8 cellular contexts compared by ENCODE assay signal in genomic region chr4:109303141-109303499, GRCh38. TPM values are rescaled to one million over a fixed set of nuclear protein-coding genes. Genes with fewer than 3 reads are reported as not detected.
A peak's percentile ranks its signal among the peaks of the same experiment; 100 is the strongest.
DNase-seq lines count a peak whose midpoint lies in the region; ATAC-seq and TF ChIP-seq lines count a peak whose summit lies in the region.

No MANE protein-coding gene starts in this region.

- peak overlapping the region; percentile 83 for H3K56ac ChIP-seq in mesendoderm (ENCODE audit: low read length)

- no peak for TF ChIP-seq CTCF in choroid plexus epithelial cell (conservative IDR thresholded peaks at IDR 0.05; ENCODE audit: low read depth, low read length)

- no peak overlapping the region for H2BK120ac ChIP-seq in mesendoderm (ENCODE audit: low read depth, low read length)

- peaks cover 4% of the 10 kb centered on the region for H3K27me3 ChIP-seq in mesendoderm (ENCODE audit: insufficient read depth, low read length, poor library complexity)

- no peaks in the 10 kb centered on the region for H3K4me1 ChIP-seq in mesendoderm (ENCODE audit: control insufficient read depth, low read depth, low read length)

- no peak for DNase-seq in stimulated activated naive CD8-positive, alpha-beta T cell treated with anti-CD3 and anti-CD28 coated beads, Interleukin-15, Interleukin-2, amounts not matched to agents 100 U/mL and 50 U/mL, for 24 hours
- peak; percentile 15 for DNase-seq in choroid plexus epithelial cell (ENCODE audit: low read depth)
- peak; percentile 88 for DNase-seq in mesendoderm
- no peak for DNase-seq in putamen (ENCODE audit: low spot score)
- DNase-seq in posterior vena cava (ENCODE audit: low spot score): no peak
- no peak for DNase-seq in NCI-H1694 (lab: John Stamatoyannopoulos, UW)
- DNase-seq in stimulated activated CD4-positive, alpha-beta T cell treated with anti-CD3 and anti-CD28 coated beads, Interleukin-15, amount 100 ng/mL, for 24 hours: no peak

- H3K23ac ChIP-seq in mesendoderm (ENCODE audit: low read length): no peak overlapping the region

- no peaks in the 10 kb centered on the region for H3K36me3 Mint-ChIP-seq in stimulated activated naive CD8-positive, alpha-beta T cell treated with anti-CD3 and anti-CD28 coated beads, Interleukin-15, Interleukin-2, amounts not matched to agents 100 ng/mL and 50 ng/mL, for 24 hours (ENCODE audit: low read depth)

- H3K27ac ChIP-seq in mesendoderm (ENCODE audit: low read depth, low read length): peak overlapping the region; percentile 60

- no peaks in the 10 kb centered on the region for H3K79me1 ChIP-seq in mesendoderm (ENCODE audit: low read length)

- intact Hi-C loops in posterior vena cava (cut with DNase I): no loop called here

- H3K9me3 Mint-ChIP-seq in stimulated activated naive CD8-positive, alpha-beta T cell treated with anti-CD3 and anti-CD28 coated beads, Interleukin-15, Interleukin-2, amounts not matched to agents 100 ng/mL and 50 ng/mL, for 24 hours: no peaks in the 10 kb centered on the region

- no peak overlapping the region for H3K27ac Mint-ChIP-seq in stimulated activated naive CD8-positive, alpha-beta T cell treated with anti-CD3 and anti-CD28 coated beads, Interleukin-15, Interleukin-2, amounts not matched to agents 100 ng/mL and 50 ng/mL, for 24 hours

- no peaks in the 10 kb centered on the region for H3K79me2 ChIP-seq in mesendoderm (ENCODE audit: control insufficient read depth, insufficient read depth, low read length)

- no peak overlapping the region for H4K5ac ChIP-seq in mesendoderm (ENCODE audit: low read length)

- H4K8ac ChIP-seq in mesendoderm (ENCODE audit: low read depth, low read length): no peak overlapping the region

- H2BK5ac ChIP-seq in mesendoderm (ENCODE audit: low read length): peak overlapping the region; percentile 39

- H3K4me3 Mint-ChIP-seq in stimulated activated naive CD8-positive, alpha-beta T cell treated with anti-CD3 and anti-CD28 coated beads, Interleukin-15, Interleukin-2, amounts not matched to agents 100 ng/mL and 50 ng/mL, for 24 hours: peak overlapping the region; percentile 77

- ATAC-seq in stimulated activated naive CD8-positive, alpha-beta T cell treated with anti-CD3 and anti-CD28 coated beads, Interleukin-15, Interleukin-2, amounts not matched to agents 100 U/mL and 50 U/mL, for 24 hours: no peak

- H2BK15ac ChIP-seq in mesendoderm (replicated peaks; ENCODE audit: low read depth): no peak overlapping the region

- peak overlapping the region; percentile 61 for H3K9ac ChIP-seq in mesendoderm (ENCODE audit: low read length)

- peaks cover 73% of the 10 kb centered on the region for H3K27me3 Mint-ChIP-seq in stimulated activated naive CD8-positive, alpha-beta T cell treated with anti-CD3 and anti-CD28 coated beads, Interleukin-15, Interleukin-2, amounts not matched to agents 100 ng/mL and 50 ng/mL, for 24 hours

- H3K4me3 ChIP-seq in choroid plexus epithelial cell (ENCODE audit: low read depth, low read length) (peak overlapping the region; percentile 56), mesendoderm (ENCODE audit: low read length) (peak overlapping the region; percentile 39)

- WGBS in mesendoderm (ENCODE audit: extremely low coverage, insufficient coverage, low lambda C conversion rate): no CpG with 5 or more reads among the region's 10 CpGs

- peak overlapping the region; percentile 78 for H3K4me2 ChIP-seq in mesendoderm (ENCODE audit: low read length)

- peak overlapping the region; percentile 52 for H3K18ac ChIP-seq in mesendoderm (ENCODE audit: low read length)

- no peak overlapping the region for H2AK5ac ChIP-seq in mesendoderm (ENCODE audit: low read length)

- H3K4ac ChIP-seq in mesendoderm (ENCODE audit: low read depth, low read length): no peak overlapping the region

- no peaks in the 10 kb centered on the region for H3K36me3 ChIP-seq in mesendoderm (ENCODE audit: control insufficient read depth, insufficient read depth, low read length)

- H3K4me1 Mint-ChIP-seq in stimulated activated naive CD8-positive, alpha-beta T cell treated with anti-CD3 and anti-CD28 coated beads, Interleukin-15, Interleukin-2, amounts not matched to agents 100 ng/mL and 50 ng/mL, for 24 hours (ENCODE audit: low read depth): peaks cover 17% of the 10 kb centered on the region

RNA-seq across cellular contexts. Expression of gene COL25A1, which starts 0.7 kb away (rescaled TPM):
- polyA plus RNA-seq in mesendoderm (2013, experiment 1 of 2): 0.59 TPM
- polyA plus RNA-seq in mesendoderm (2013, experiment 2 of 2): 0.97 TPM
- total RNA-seq in posterior vena cava: 1 to 10 TPM; 1.0 to 1.1 TPM

Comparison
In these comparisons a context has a peak if more than half of its experiments do, and no peak if none do; other contexts are left out.
1. DNase-seq: peak in choroid plexus epithelial cell (single experiment) and mesendoderm (single experiment); none in stimulated activated naive CD8-positive, alpha-beta T cell treated with anti-CD3 and anti-CD28 coated beads, Interleukin-15, Interleukin-2, amounts not matched to agents 100 U/mL and 50 U/mL, for 24 hours (single experiment), putamen (single experiment), posterior vena cava (single experiment), NCI-H1694 (single experiment) and stimulated activated CD4-positive, alpha-beta T cell treated with anti-CD3 and anti-CD28 coated beads, Interleukin-15, amount 100 ng/mL, for 24 hours (single experiment).